16 cellular contexts compared by ENCODE assay signal in genomic region chr2:234998404-234999211, GRCh38. TPM values are rescaled to one million over a fixed set of nuclear protein-coding genes. Genes with fewer than 3 reads are reported as not detected.
DNase-seq lines count a peak whose midpoint lies in the region; ATAC-seq and TF ChIP-seq lines count a peak whose summit lies in the region.
"Had no signal": no experiment of that assay in that cellular context is flagged by ENCODE, and none has a peak within 500 bp of the region (broad histone marks: within the 10 kb centered on the region; RNA-seq: fewer than 3 reads in every experiment).

No MANE protein-coding gene starts in this region.

- no peaks in the 10 kb centered on the region for H3K9me2 ChIP-seq in GM23338 (ENCODE audit: insufficient read depth)

- H3F3A ChIP-seq in GM23338 (replicated peaks; ENCODE audit: low read depth) (0 out of 2 replicates have a peak, but pooled peaks cover 3% of the 10 kb centered on the region), neural progenitor cell (ENCODE audit: low read depth) (peaks cover 40% of the 10 kb centered on the region)

- peak overlapping the region; percentile 32; the same call in 1 of the 2 replicates for H3K4me2 ChIP-seq in GM23338
- H3K4me2 ChIP-seq in fibroblast of lung (ENCODE audit: extremely low read depth, insufficient read depth, low read length), result no peak overlapping the region
- H3K4me2 ChIP-seq in neural progenitor cell, result no peak overlapping the region

- H3K4me3 Mint-ChIP-seq in GM23338, result no peak overlapping the region
- H3K4me3 Mint-ChIP-seq in neural progenitor cell, result no peak overlapping the region
- no peak overlapping the region for H3K4me3 Mint-ChIP-seq in CD4-positive, alpha-beta T cell
- H3K4me3 Mint-ChIP-seq: naive thymus-derived CD4-positive, alpha-beta T cell; stimulated activated naive CD8-positive, alpha-beta T cell treated with anti-CD3 and anti-CD28 coated beads, Interleukin-15, Interleukin-2, amounts not matched to agents 100 ng/mL and 50 ng/mL, for 24 hours; T-helper 17 cell had no signal

- H3K36me3 ChIP-seq in GM23338 (ENCODE audit: insufficient read depth), result no peaks in the 10 kb centered on the region
- peaks cover 77% of the 10 kb centered on the region for H3K36me3 ChIP-seq in NT2/D1 (ENCODE audit: insufficient read depth, insufficient read length, low read length)
- H3K36me3 ChIP-seq in fibroblast of lung (ENCODE audit: control insufficient read depth, insufficient read depth, low read length), result peaks cover 34% of the 10 kb centered on the region
- no peaks in the 10 kb centered on the region for H3K36me3 ChIP-seq in neural progenitor cell

- H3K4me1 ChIP-seq in GM23338 (ENCODE audit: insufficient read depth), result peaks cover 53% of the 10 kb centered on the region
- peaks cover 38% of the 10 kb centered on the region for H3K4me1 ChIP-seq in NT2/D1 (ENCODE audit: insufficient read depth, insufficient read length)
- peaks cover 11% of the 10 kb centered on the region for H3K4me1 ChIP-seq in fibroblast of lung (ENCODE audit: control insufficient read depth, extremely low read depth, insufficient read depth, low read length)
- peaks cover 48% of the 10 kb centered on the region for H3K4me1 ChIP-seq in neural progenitor cell

- ATAC-seq in GM23338 (no peak), HG03432 (IDR thresholded peaks at IDR 0.05; ENCODE audit: unreplicated experiment) (no peak)
- ATAC-seq in CD4-positive, alpha-beta T cell (ENCODE audit: poor library complexity), result no peak
- ATAC-seq: naive thymus-derived CD4-positive, alpha-beta T cell; T-helper 17 cell had no signal

- intact Hi-C loops in CD4-positive, alpha-beta T cell (cut with DNase I, micrococcal nuclease), result no loop called here

- H3K27me3 ChIP-seq in GM23338 (ENCODE audit: insufficient read depth) (no peaks in the 10 kb centered on the region), NT2/D1 (ENCODE audit: insufficient read depth, insufficient read length) (no peaks in the 10 kb centered on the region), fibroblast of lung (ENCODE audit: control insufficient read depth, insufficient read depth, low read length) (no peaks in the 10 kb centered on the region), neural progenitor cell (no peaks in the 10 kb centered on the region)
- H3K27me3 ChIP-seq in CD4-positive, alpha-beta T cell (ENCODE audit: control insufficient read depth, insufficient read depth, low read length), result no peaks in the 10 kb centered on the region

- H2AFZ ChIP-seq in GM23338 (no peak overlapping the region), fibroblast of lung (ENCODE audit: low read length) (no peak overlapping the region), neural progenitor cell (replicated peaks) (no peak overlapping the region)

- H3K4me3 ChIP-seq in GM23338, result no peak overlapping the region
- no peak overlapping the region for H3K4me3 ChIP-seq in NT2/D1 (ENCODE audit: insufficient read length, low read depth)
- H3K4me3 ChIP-seq in fibroblast of lung (replicated peaks in 1 of 4; ENCODE audit: control extremely low read depth in 1 of 4, insufficient read depth in 1 of 4, low read depth in 3 of 4, low read length in 4 of 4), result no peak overlapping the region
- H3K4me3 ChIP-seq in neural progenitor cell, result no peak overlapping the region

- H3K27me3 Mint-ChIP-seq in GM23338 (ENCODE audit: insufficient read depth, low read depth, poor library complexity) (peaks cover 8% of the 10 kb centered on the region), neural progenitor cell (ENCODE audit: insufficient read depth, low read depth) (peaks cover 2% of the 10 kb centered on the region)
- peaks cover 9% of the 10 kb centered on the region for H3K27me3 Mint-ChIP-seq in CD4-positive, alpha-beta T cell
- H3K27me3 Mint-ChIP-seq: stimulated activated naive CD8-positive, alpha-beta T cell treated with anti-CD3 and anti-CD28 coated beads, Interleukin-15, Interleukin-2, amounts not matched to agents 100 ng/mL and 50 ng/mL, for 24 hours had no signal

- CTCF ChIA-PET in CD4-positive, alpha-beta T cell (lab: Charles Lee), result no interaction called here

- H4K20me1 ChIP-seq in GM23338 (replicated peaks; ENCODE audit: insufficient read depth) (peaks cover 5% of the 10 kb centered on the region; the same call in 1 of the 2 replicates), fibroblast of lung (ENCODE audit: control insufficient read depth, extremely low read depth, insufficient read depth, low read length) (peaks cover 3% of the 10 kb centered on the region), neural progenitor cell (ENCODE audit: low read depth) (peaks cover 100% of the 10 kb centered on the region)

- POLR2A ChIA-PET in CD4-positive, alpha-beta T cell (lab: Charles Lee), result no interaction called here

- peak overlapping the region; percentile 21 for H3K9ac ChIP-seq in NT2/D1 (ENCODE audit: insufficient read length, low read depth)
- H3K9ac ChIP-seq in fibroblast of lung (ENCODE audit: insufficient read depth, low read length), result no peak overlapping the region
- H3K9ac ChIP-seq in neural progenitor cell, result no peak overlapping the region

- H3K27ac ChIP-seq in GM23338 (ENCODE audit: low read depth) (peak overlapping the region; percentile 69; the same call in 1 of the 2 replicates), fibroblast of lung (ENCODE audit: insufficient read depth, low read length) (no peak overlapping the region), neural progenitor cell (peak overlapping the region; percentile 44)
- H3K27ac ChIP-seq in CD4-positive, alpha-beta T cell (ENCODE audit: low read depth, low read length), result no peak overlapping the region

- H3K9me3 Mint-ChIP-seq in GM23338 (no peaks in the 10 kb centered on the region; the same call in 2 of the 3 replicates), neural progenitor cell (peaks cover 10% of the 10 kb centered on the region)
- H3K9me3 Mint-ChIP-seq in CD4-positive, alpha-beta T cell, result no peaks in the 10 kb centered on the region
- H3K9me3 Mint-ChIP-seq: naive thymus-derived CD4-positive, alpha-beta T cell; stimulated activated naive CD8-positive, alpha-beta T cell treated with anti-CD3 and anti-CD28 coated beads, Interleukin-15, Interleukin-2, amounts not matched to agents 100 ng/mL and 50 ng/mL, for 24 hours had no signal

- H3K79me2 ChIP-seq in GM23338 (replicated peaks; ENCODE audit: insufficient read depth) (peaks cover 95% of the 10 kb centered on the region), fibroblast of lung (ENCODE audit: control insufficient read depth, insufficient read depth, low read length) (peaks cover 96% of the 10 kb centered on the region), neural progenitor cell (ENCODE audit: low read depth) (peaks cover 100% of the 10 kb centered on the region)

- peaks cover 73% of the 10 kb centered on the region for H3K4me1 Mint-ChIP-seq in GM23338
- peaks cover 79% of the 10 kb centered on the region for H3K4me1 Mint-ChIP-seq in neural progenitor cell
- peaks cover 8% of the 10 kb centered on the region for H3K4me1 Mint-ChIP-seq in CD4-positive, alpha-beta T cell (ENCODE audit: low read depth)

- DNase-seq in GM23338 (ENCODE audit: low spot score) (no peak), NT2/D1 (ENCODE audit: low read depth, low spot score) (no peak), fibroblast of lung (ENCODE audit: low read depth in 2 of 2) (peak; percentile 40 to 92), neural progenitor cell (ENCODE audit: low spot score) (peak; percentile 69), nucleus accumbens (lab: John Stamatoyannopoulos, UW) (no peak), COLO829 (ENCODE audit: low spot score) (no peak)
- DNase-seq in CD4-positive, alpha-beta T cell, result no peak
- DNase-seq: activated CD4-positive, alpha-beta T cell treated with anti-CD3 and anti-CD28 coated beads for 48 hours; AML-193; DMS79; effector memory CD4-positive, alpha-beta T cell; naive thymus-derived CD4-positive, alpha-beta T cell; NCI-H226; T-helper 17 cell had no signal

- H3K9me3 ChIP-seq in NT2/D1 (ENCODE audit: insufficient read depth, low read length), result no peaks in the 10 kb centered on the region
- H3K9me3 ChIP-seq in fibroblast of lung (ENCODE audit: control insufficient read depth, insufficient read depth, low read depth, low read length), result no peaks in the 10 kb centered on the region
- no peaks in the 10 kb centered on the region for H3K9me3 ChIP-seq in neural progenitor cell (ENCODE audit: low read depth)
- no peaks in the 10 kb centered on the region for H3K9me3 ChIP-seq in CD4-positive, alpha-beta T cell (ENCODE audit: control insufficient read depth, low read length)

- H3K27ac Mint-ChIP-seq in GM23338 (no peak overlapping the region; the same call in 1 of the 2 replicates), neural progenitor cell (peak overlapping the region; percentile 92)
- H3K27ac Mint-ChIP-seq in CD4-positive, alpha-beta T cell, result no peak overlapping the region
- H3K27ac Mint-ChIP-seq: naive thymus-derived CD4-positive, alpha-beta T cell; stimulated activated naive CD8-positive, alpha-beta T cell treated with anti-CD3 and anti-CD28 coated beads, Interleukin-15, Interleukin-2, amounts not matched to agents 100 ng/mL and 50 ng/mL, for 24 hours; T-helper 17 cell had no signal

- peaks cover 34% of the 10 kb centered on the region for H3K36me3 Mint-ChIP-seq in GM23338 (ENCODE audit: low read depth)
- H3K36me3 Mint-ChIP-seq in neural progenitor cell, result peaks cover 51% of the 10 kb centered on the region
- H3K36me3 Mint-ChIP-seq in CD4-positive, alpha-beta T cell (ENCODE audit: low read depth), result no peaks in the 10 kb centered on the region
- H3K36me3 Mint-ChIP-seq: naive thymus-derived CD4-positive, alpha-beta T cell had no signal

- TF ChIP-seq CTCF in GM23338 (conservative IDR thresholded peaks at IDR 0.05; ENCODE audit: low read depth in 2 of 2) (no peak), fibroblast of lung (conservative IDR thresholded peaks at IDR 0.05 in 1 of 2, IDR thresholded peaks at IDR 0.05 in 1 of 2; ENCODE audit: low read depth in 1 of 2, low read length in 2 of 2) (no peak), neural progenitor cell (IDR thresholded peaks at IDR 0.05) (no peak)
- no peak for TF ChIP-seq CTCF in CD4-positive, alpha-beta T cell (IDR thresholded peaks at IDR 0.05)

TF ChIP-seq in GM23338, 12 proteins besides CTCF, POLR2A, EP300 and RAD21 (continues in another document):
- TF ChIP-seq ZNF114 (CRISPR knock-in tag; IDR thresholded peaks at IDR 0.05) (no peak), EZH2 (IDR thresholded peaks at IDR 0.05; ENCODE audit: low read depth, unreplicated experiment) (no peak), POLR2AphosphoS5 (IDR thresholded peaks at IDR 0.05; ENCODE audit: low read depth) (no peak)

RNA-seq across cellular contexts. Expression of gene SH3BP4, which starts 46.8 kb away (rescaled TPM):
- total RNA-seq in GM23338 (2014; rRNA removed; shearing (Covaris generic)), result 50.9 and 57.6 TPM in 2 replicates
- 15.1 and 15.6 TPM in 2 replicates for polyA plus RNA-seq in GM23338 (2016; fragmentation: Nextera tagmentation; extraction: Ambion mirVana)
- 36.5 and 74.8 TPM in 2 replicates for total RNA-seq in fibroblast of lung
- 86.6 and 150 TPM in 2 replicates for polyA plus RNA-seq in fibroblast of lung
- polyA plus RNA-seq in fibroblast of lung (2012), result 68.3 and 92.3 TPM in 2 replicates
- 287 and 396 TPM in 2 replicates for polyA minus RNA-seq in fibroblast of lung (ENCODE audit: low replicate concordance)
- total RNA-seq in neural progenitor cell (ENCODE audit: low replicate concordance), result 50.4 and 53.4 TPM in 2 replicates
- total RNA-seq in CD4-positive, alpha-beta T cell, result under 1 TPM; 0.52 to 0.59 TPM
- polyA plus RNA-seq: naive thymus-derived CD4-positive, alpha-beta T cell had no signal

Comparison
In these comparisons a context has a peak if more than half of its experiments do, and no peak if none do; other contexts are left out.
1. DNase-seq: peak in fibroblast of lung (2 of 2) and neural progenitor cell (single experiment); none in GM23338 (single experiment), NT2/D1 (single experiment), nucleus accumbens (0 of 56), COLO829 (single experiment) and CD4-positive, alpha-beta T cell (0 of 10).
2. H3K27ac ChIP-seq: peak in GM23338 (single experiment) and neural progenitor cell (single experiment); none in fibroblast of lung (single experiment) and CD4-positive, alpha-beta T cell (single experiment).
3. RNA of gene SH3BP4, which starts 46.8 kb away (total RNA-seq): 36.5 to 74.8 TPM in fibroblast of lung, 50.4 to 53.4 TPM in neural progenitor cell and 50.9 to 57.6 TPM in GM23338; 0.52 to 0.59 TPM in CD4-positive, alpha-beta T cell; every median in the first group is over 10 times any median in the second.